Comparison of ENCODE assay signal across 12 cellular contexts in genomic region chr17:44083250-44083849, GRCh38. TPM values are rescaled to one million over a fixed set of nuclear protein-coding genes. Genes with fewer than 3 reads are reported as not detected.
DNase-seq lines count a peak whose midpoint lies in the region; ATAC-seq, FAIRE-seq and TF ChIP-seq lines count a peak whose summit lies in the region.
"Had no signal": no experiment of that assay in that cellular context is flagged by ENCODE, and none has a peak within 500 bp of the region (broad histone marks: within the 10 kb centered on the region; RNA-seq: fewer than 3 reads in every experiment).

No MANE protein-coding gene starts in this region.

- no peaks in the 10 kb centered on the region for H3K9me3 ChIP-seq in tibial artery
- H3K9me3 ChIP-seq: neutrophil had no signal

- ATAC-seq in HG03439 (IDR thresholded peaks at IDR 0.05; ENCODE audit: unreplicated experiment) (no peak), HG02884 (IDR thresholded peaks at IDR 0.05; ENCODE audit: unreplicated experiment) (no peak)
- ATAC-seq: activated CD4-positive, alpha-beta T cell treated with anti-CD3 and anti-CD28 coated beads for 36 hours had no signal

- DNase-seq in D721Med (ENCODE audit: insufficient read length, low spot score), result no peak
- peak; percentile 80 for DNase-seq in HT-29 (ENCODE audit: low spot score)
- no peak for DNase-seq in kidney epithelial cell (ENCODE audit: low read depth)
- no peak for DNase-seq in tibial artery
- no peak for DNase-seq in activated naive CD4-positive, alpha-beta T cell treated with Interleukin-2 at 50 U/mL for 16 hours
- DNase-seq: NCI-H226 had no signal

- intact Hi-C loops in tibial artery (cut with DNase I; ENCODE audit: low total_unique reads), result no loop called here

- TF ChIP-seq CTCF in D721Med (IDR thresholded peaks at IDR 0.05; ENCODE audit: insufficient read depth, missing control alignments) (peak; percentile 31), VCaP (conservative IDR thresholded peaks at IDR 0.05) (peak; percentile 77), kidney epithelial cell (IDR thresholded peaks at IDR 0.05; ENCODE audit: insufficient read depth, low read length, poor library complexity, severe bottlenecking) (peak; percentile 71), tibial artery (IDR thresholded peaks at IDR 0.05) (peak in 1 of 2 experiments; percentile 13)

- FAIRE-seq in D721Med (lab: Jason Lieb, UNC), result no peak
- FAIRE-seq: astrocyte had no signal

- H3K36me3 ChIP-seq in kidney epithelial cell (ENCODE audit: control insufficient read depth, insufficient read depth, low read length) (no peaks in the 10 kb centered on the region), tibial artery (peaks cover 87 to 100% (median 89%) of the 10 kb centered on the region in 3 donors)

- H3K27me3 ChIP-seq in kidney epithelial cell (ENCODE audit: control insufficient read depth, insufficient read depth, low read length) (no peaks in the 10 kb centered on the region), tibial artery (no peaks in the 10 kb centered on the region)
- H3K27me3 ChIP-seq: neutrophil had no signal

- H3K27ac ChIP-seq in VCaP (no peak overlapping the region), tibial artery (no peak overlapping the region)
- H3K27ac ChIP-seq: neutrophil had no signal

- H3K4me3 ChIP-seq in kidney epithelial cell (ENCODE audit: low read depth, low read length), result no peak overlapping the region
- H3K4me3 ChIP-seq in tibial artery, result no peak overlapping the region

- peaks cover 0 to 10% (median 4%) of the 10 kb centered on the region in 4 donors for H3K4me1 ChIP-seq in tibial artery

RNA-seq across cellular contexts. Expression of gene G6PC3, which starts 12.8 kb away (rescaled TPM):
- total RNA-seq in HT-29 (2014; rRNA removed; shearing (Covaris generic)), result 64.6 and 74.2 TPM in 2 replicates
- 37.5 and 53.9 TPM in 2 replicates for total RNA-seq in kidney epithelial cell

RNA-seq across cellular contexts. Expression of gene LSM12, which starts 16.9 kb away (rescaled TPM):
- 38.9 and 50.0 TPM in 2 replicates for total RNA-seq in HT-29 (2014; rRNA removed; shearing (Covaris generic))
- total RNA-seq in kidney epithelial cell, result 39.1 and 52.7 TPM in 2 replicates

RNA-seq across cellular contexts. Expression of gene HDAC5, which starts 40.1 kb away (rescaled TPM):
- total RNA-seq in HT-29 (2014; rRNA removed; shearing (Covaris generic)), result 54.8 and 56.3 TPM in 2 replicates
- 32.5 and 37.7 TPM in 2 replicates for total RNA-seq in kidney epithelial cell

RNA-seq across cellular contexts. Expression of gene HROB, which starts 58.4 kb away (rescaled TPM):
- total RNA-seq in HT-29 (2014; rRNA removed; shearing (Covaris generic)), result 5.8 and 7.8 TPM in 2 replicates
- 3.1 and 3.8 TPM in 2 replicates for total RNA-seq in kidney epithelial cell
